In the genomic region with DNA sequence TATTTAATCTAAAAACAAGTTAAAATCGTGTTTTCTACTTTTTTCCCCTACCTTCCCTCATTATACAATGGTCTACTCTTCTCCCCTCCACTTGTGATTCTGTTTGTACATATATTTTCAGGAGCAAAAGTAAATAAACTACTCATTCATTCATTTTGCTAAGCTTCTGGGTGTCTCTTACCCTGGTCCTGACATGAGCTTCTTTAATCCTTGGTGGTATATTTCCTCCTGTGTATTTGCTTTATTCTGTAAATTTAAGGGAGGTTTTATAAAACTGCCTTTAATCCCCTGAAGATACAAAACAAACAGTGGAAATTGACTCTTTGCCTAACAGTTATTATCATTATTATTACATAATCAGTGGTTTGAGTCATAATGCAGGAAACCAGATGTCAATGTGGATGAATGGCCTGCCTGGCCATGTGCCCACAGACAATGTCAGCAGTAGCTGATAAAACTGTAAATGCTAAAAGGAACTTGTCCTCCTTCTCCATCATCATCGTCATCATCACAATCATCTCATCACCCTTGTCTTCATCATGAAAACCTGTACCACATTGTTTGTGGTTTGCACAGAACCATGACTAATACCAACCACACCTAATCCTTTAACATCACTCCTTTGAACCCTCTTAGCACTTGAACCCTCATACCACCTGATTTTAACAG, we compare ENCODE assay signal across 12 cellular contexts.
A peak's percentile ranks its signal among the peaks of the same experiment; 100 is the strongest.
DNase-seq lines count a peak whose midpoint lies in the region; ATAC-seq and TF ChIP-seq lines count a peak whose summit lies in the region.
"Had no signal": no experiment of that assay in that cellular context is flagged by ENCODE, and none has a peak within 500 bp of the region (broad histone marks: within the 10 kb centered on the region; RNA-seq: fewer than 3 reads in every experiment).

No MANE protein-coding gene starts in this region.

- TF ChIP-seq CTCF in A673 (conservative IDR thresholded peaks at IDR 0.05; ENCODE audit: low read depth, low read length), result no peak
- TF ChIP-seq CTCF in heart left ventricle (IDR thresholded peaks at IDR 0.05), result no peak

- intact Hi-C loops in A673 (cut with micrococcal nuclease; ENCODE audit: unreplicated experiment), result no loop called here
- intact Hi-C loops in heart left ventricle (cut with DNase I), result no loop called here

- 35 to 45% (median 39%) methylated on average over 2 of the region's 2 CpGs for WGBS in heart left ventricle, 4 donors

- TF ChIP-seq POLR2A in heart left ventricle (IDR thresholded peaks at IDR 0.05), result no peak

- H3K9me3 ChIP-seq in A673 (ENCODE audit: low read depth, low read length, poor library complexity, severe bottlenecking) (no peaks in the 10 kb centered on the region), heart left ventricle (peaks cover 0 to 7% (median 0%) of the 10 kb centered on the region in 12 donors)
- H3K9me3 ChIP-seq: mucosa of descending colon had no signal

- no TSS peak for BruUV-seq in A673 (replicated peaks; lab: Mats Ljungman, UMichigan)

- H3K27me3 ChIP-seq in A673 (replicated peaks; ENCODE audit: insufficient read depth, low read depth, low read length, poor library complexity) (no peaks in the 10 kb centered on the region), heart left ventricle (no peaks in the 10 kb centered on the region)

- ATAC-seq in heart left ventricle, result peak in 3 of 4 donors; percentile 71 to 81 (median 77)
- ATAC-seq: CD8-positive, alpha-beta T cell; mucosa of descending colon had no signal

- H3K36me3 ChIP-seq in A673 (ENCODE audit: insufficient read depth, low read length, poor library complexity, severe bottlenecking) (no peaks in the 10 kb centered on the region), heart left ventricle (no peaks in the 10 kb centered on the region)

- H3K4me1 ChIP-seq in A673 (ENCODE audit: insufficient read depth, low read length, poor library complexity, severe bottlenecking) (no peaks in the 10 kb centered on the region), heart left ventricle (peaks cover 0 to 9% (median 0%) of the 10 kb centered on the region in 12 donors)

- peak; percentile 57 for DNase-seq in A673 (ENCODE audit: low spot score)
- DNase-seq in HUDEP-2 (lab: John Stamatoyannopoulos, UW; ENCODE audit: unreplicated experiment in 76 of 76), result peak in 70 of 76 experiments; percentile 13 to 94 (median 70)
- peak; percentile 11 to 17 for DNase-seq in SHP77 (lab: John Stamatoyannopoulos, UW)
- DNase-seq in heart left ventricle, result peak; percentile 59 to 86 (median 75)
- DNase-seq in activated gamma-delta T cell (lab: John Stamatoyannopoulos, UW), result no peak
- no peak for DNase-seq in D341Med (ENCODE audit: low spot score)
- no peak for DNase-seq in stimulated activated CD4-positive, alpha-beta T cell treated with anti-CD3 and anti-CD28 coated beads, Interleukin-15, amount 100 ng/mL, for 24 hours
- DNase-seq in anterior cingulate cortex (lab: John Stamatoyannopoulos, UW), result no peak
- DNase-seq: CD8-positive, alpha-beta T cell; HFFc6; mucosa of descending colon; RPMI8226 had no signal

- H3K4me3 ChIP-seq in A673 (ENCODE audit: low read depth, low read length, poor library complexity, severe bottlenecking) (no peak overlapping the region), heart left ventricle (no peak overlapping the region)
- H3K4me3 ChIP-seq: mucosa of descending colon had no signal

- POLR2A ChIA-PET in A673 (lab: Charles Lee; ENCODE audit: low non-redundant PET), result no interaction called here

- CTCF ChIA-PET in A673 (lab: Charles Lee), result no interaction called here

- H3K27ac ChIP-seq in A673 (ENCODE audit: low read depth, low read length, poor library complexity, severe bottlenecking) (no peak overlapping the region), heart left ventricle (peak overlapping the region in 7 of 12 donors; percentile 17 to 59 (median 44))

Comparison
In these comparisons a context has a peak if more than half of its experiments do, and no peak if none do; other contexts are left out.
1. DNase-seq: peak in A673 (single experiment), HUDEP-2 (70 of 76), SHP77 (2 of 2) and heart left ventricle (5 of 5); none in activated gamma-delta T cell (single experiment), D341Med (single experiment), stimulated activated CD4-positive, alpha-beta T cell treated with anti-CD3 and anti-CD28 coated beads, Interleukin-15, amount 100 ng/mL, for 24 hours (single experiment) and anterior cingulate cortex (0 of 58).